ENCODE assay signal across 18 cellular contexts in genomic region chr20:57867807-57868206, GRCh38.
A peak's percentile ranks its signal among the peaks of the same experiment; 100 is the strongest.
DNase-seq lines count a peak whose midpoint lies in the region; ATAC-seq, FAIRE-seq and TF ChIP-seq lines count a peak whose summit lies in the region.
"Had no signal": no experiment of that assay in that cellular context is flagged by ENCODE, and none has a peak within 500 bp of the region (broad histone marks: within the 10 kb centered on the region; RNA-seq: fewer than 3 reads in every experiment).

No MANE protein-coding gene starts in this region.

- H3K4me1 ChIP-seq in right atrium auricular region = no peaks in the 10 kb centered on the region
- no peaks in the 10 kb centered on the region for H3K4me1 ChIP-seq in right cardiac atrium (ENCODE audit: control insufficient read depth, insufficient read depth, low read length)
- H3K4me1 ChIP-seq in H1 (replicated peaks in 1 of 4; ENCODE audit: control insufficient read depth in 3 of 4, insufficient read depth in 4 of 4, low read length in 3 of 4) = peaks cover 0 to 5% (median 0%) of the 10 kb centered on the region in 4 experiments; a peak in 3 of 7 replicates
- no peaks in the 10 kb centered on the region for H3K4me1 ChIP-seq in sigmoid colon
- H3K4me1 ChIP-seq: BE2C, HAP-1 had no signal

- H4K8ac ChIP-seq in H1 (ENCODE audit: extremely low read depth, insufficient read depth, low read length) = no peak overlapping the region

- 94% methylated on average over 2 of the region's 2 CpGs for WGBS in right cardiac atrium
- WGBS in H1 (ENCODE audit: extremely low coverage in 1 of 2, insufficient coverage in 1 of 2, insufficient read length in 1 of 2, insufficient replicate concordance in 2 of 2, low coverage in 1 of 2, low lambda C conversion rate in 2 of 2, missing lambda C conversion rate in 1 of 2), 2 experiments = 96% methylated on average over 2 of the region's 2 CpGs; no CpG with 5 or more reads in 1 of the 2 experiments
- WGBS in sigmoid colon, 2 donors = 92% methylated on average over 2 of the region's 2 CpGs

- H3K4ac ChIP-seq in H1 (replicated peaks; ENCODE audit: insufficient read length, low read depth, low read length) = no peak overlapping the region

- FAIRE-seq in H1 (lab: Jason Lieb, UNC) = no peak
- FAIRE-seq: A204.1, K562 had no signal

- no peaks in the 10 kb centered on the region for H4K20me1 ChIP-seq in H1 (replicated peaks in 1 of 2; ENCODE audit: control insufficient read depth in 1 of 2, insufficient read depth in 2 of 2, low read length in 2 of 2)

- TF ChIP-seq RAD21 in H1 (IDR thresholded peaks at IDR 0.05 in 1 of 2, conservative IDR thresholded peaks at IDR 0.05 in 1 of 2; ENCODE audit: low read depth in 2 of 2, low read length in 2 of 2) = no peak

- no peak overlapping the region for H3K18ac ChIP-seq in H1 (ENCODE audit: extremely low read depth, low read length)

- no peak overlapping the region for H3K56ac ChIP-seq in H1 (replicated peaks; ENCODE audit: insufficient read length, low read depth, low read length)

- H3K27ac ChIP-seq in right atrium auricular region (no peak overlapping the region), right cardiac atrium (ENCODE audit: low read length) (no peak overlapping the region), H1 (ENCODE audit: low read depth, low read length) (no peak overlapping the region), sigmoid colon (no peak overlapping the region)

- no peaks in the 10 kb centered on the region for H3K79me2 ChIP-seq in H1 (ENCODE audit: control insufficient read depth in 1 of 2, insufficient read depth in 2 of 2, low read length in 2 of 2)

- CTCF ChIA-PET in H1 (lab: Charles Lee; ENCODE audit: partially characterized antibody) = interaction anchor here (1.2 to 1.5 kb wide), 3 partner anchors 11 to 245 kb away, joined by 3 read pairs; no protein-coding TSS in a partner anchor

- intact Hi-C loops in right cardiac atrium (cut with DNase I) (no loop called here), sigmoid colon (cut with DNase I) (no loop called here)

- H2BK20ac ChIP-seq in H1 (ENCODE audit: low read length) = no peak overlapping the region

- no peak overlapping the region for H3K14ac ChIP-seq in H1 (ENCODE audit: insufficient read length)

- H2BK120ac ChIP-seq in H1 (replicated peaks; ENCODE audit: low read depth, low read length) = no peak overlapping the region

- H4K91ac ChIP-seq in H1 (replicated peaks; ENCODE audit: insufficient read length, low read length) = peak overlapping the region; percentile 38

- H3K4me3 ChIP-seq in right atrium auricular region (no peak overlapping the region), right cardiac atrium (ENCODE audit: low read length) (no peak overlapping the region), H1 (ENCODE audit: extremely low read depth in 1 of 4, insufficient read depth in 2 of 4, low read depth in 3 of 4, low read length in 4 of 4) (no peak overlapping the region), sigmoid colon (no peak overlapping the region)
- H3K4me3 ChIP-seq: HAP-1, K562 had no signal

- no peak for TF ChIP-seq EP300 in H1 (IDR thresholded peaks at IDR 0.05; ENCODE audit: borderline replicate concordance in 1 of 2, low read depth in 2 of 2, low read length in 2 of 2)
- TF ChIP-seq EP300 in sigmoid colon (IDR thresholded peaks at IDR 0.05) = no peak

- H3K9me3 ChIP-seq in right atrium auricular region = no peaks in the 10 kb centered on the region
- H3K9me3 ChIP-seq in right cardiac atrium (ENCODE audit: control insufficient read depth, low read length) = no peaks in the 10 kb centered on the region
- H3K9me3 ChIP-seq in H1 (ENCODE audit: insufficient read depth in 2 of 2, low read depth in 1 of 2, low read length in 1 of 2) = no peaks in the 10 kb centered on the region
- H3K9me3 ChIP-seq in sigmoid colon = no peaks in the 10 kb centered on the region
- H3K9me3 ChIP-seq: BE2C, HAP-1 had no signal

- H2BK15ac ChIP-seq in H1 (ENCODE audit: low read length) = no peak overlapping the region

- H3K79me1 ChIP-seq in H1 (ENCODE audit: low read depth, low read length) = no peaks in the 10 kb centered on the region

- no peak overlapping the region for H4K5ac ChIP-seq in H1 (ENCODE audit: insufficient read length, low read depth, low read length)

- H3K9ac ChIP-seq in H1 (replicated peaks in 1 of 4; ENCODE audit: extremely low read depth in 1 of 4, low read depth in 3 of 4, low read length in 3 of 4) = no peak overlapping the region

- H3K36me3 ChIP-seq in right atrium auricular region = no peaks in the 10 kb centered on the region
- no peaks in the 10 kb centered on the region for H3K36me3 ChIP-seq in H1 (ENCODE audit: control insufficient read depth in 2 of 4, insufficient read depth in 4 of 4, low read length in 3 of 4)
- no peaks in the 10 kb centered on the region for H3K36me3 ChIP-seq in sigmoid colon
- H3K36me3 ChIP-seq: BE2C, HAP-1 had no signal

- H2BK12ac ChIP-seq in H1 (ENCODE audit: low read depth, low read length) = no peak overlapping the region

- H2AK5ac ChIP-seq in H1 (ENCODE audit: low read depth, low read length) = no peak overlapping the region

- no peak overlapping the region for H3K4me2 ChIP-seq in H1 (ENCODE audit: insufficient read depth in 1 of 2, low read depth in 2 of 2, low read length in 2 of 2)

- DNase-seq in right atrium auricular region (ENCODE audit: low spot score) = peak; percentile 42
- DNase-seq in right cardiac atrium = no peak
- peak in 1 of 2 experiments; percentile 40 for DNase-seq in H1 (ENCODE audit: low read depth in 1 of 2, low spot score in 2 of 2)
- DNase-seq in sigmoid colon = peak; percentile 18
- DNase-seq in omental fat pad (ENCODE audit: low spot score) = no peak
- DNase-seq in G401 (ENCODE audit: low spot score) = no peak
- DNase-seq: ACHN; BE2C; C1 segment of cervical spinal cord; CD4-positive, CD25-positive, alpha-beta regulatory T cell; CD8-positive, alpha-beta memory T cell; COR-L47; GDM1; GOT3; IMR-90 had no signal

- in situ Hi-C loops in G401 (cut with HindIII; ENCODE audit: low sequenced_read_pairs) = no loop called here

- no peak overlapping the region for H2BK5ac ChIP-seq in H1 (ENCODE audit: low read depth, low read length)

- no peak overlapping the region for H3K23ac ChIP-seq in H1 (ENCODE audit: insufficient read length)

- H3K27me3 ChIP-seq in right atrium auricular region (no peaks in the 10 kb centered on the region), right cardiac atrium (ENCODE audit: control insufficient read depth, insufficient read depth) (no peaks in the 10 kb centered on the region), H1 (replicated peaks in 1 of 4; ENCODE audit: control insufficient read depth in 3 of 4, extremely low read depth in 1 of 4, insufficient read depth in 3 of 4, low read length in 3 of 4) (no peaks in the 10 kb centered on the region; a peak in 1 of 7 replicates), sigmoid colon (no peaks in the 10 kb centered on the region)
- H3K27me3 ChIP-seq: BE2C had no signal

- no peak for TF ChIP-seq CTCF in right atrium auricular region (IDR thresholded peaks at IDR 0.05)
- no peak for TF ChIP-seq CTCF in H1 (IDR thresholded peaks at IDR 0.05; ENCODE audit: control extremely low read depth in 1 of 3, insufficient read depth in 1 of 3, low read depth in 1 of 3, low read length in 3 of 3)
- no peak for TF ChIP-seq CTCF in sigmoid colon (IDR thresholded peaks at IDR 0.05)
- TF ChIP-seq CTCF in omental fat pad (IDR thresholded peaks at IDR 0.05) = no peak

- TF ChIP-seq POLR2A in H1 (IDR thresholded peaks at IDR 0.05; ENCODE audit: control extremely low read depth in 1 of 2, low read depth in 2 of 2, low read length in 2 of 2) = no peak
- no peak for TF ChIP-seq POLR2A in sigmoid colon (IDR thresholded peaks at IDR 0.05)

- H3K23me2 ChIP-seq in H1 (ENCODE audit: low read depth, low read length) = no peaks in the 10 kb centered on the region

- H2AFZ ChIP-seq in H1 (ENCODE audit: low read length) = no peak overlapping the region

- no peak for ATAC-seq in right cardiac atrium
- no peak for ATAC-seq in omental fat pad (ENCODE audit: low FRiP score)
- ATAC-seq: K562 had no signal

- POLR2A ChIA-PET in H1 (lab: Charles Lee; ENCODE audit: partially characterized antibody) = no interaction called here

TF ChIP-seq in H1, 55 proteins besides CTCF, POLR2A, EP300 and RAD21:
- TF ChIP-seq SAP30 (IDR thresholded peaks at IDR 0.05; ENCODE audit: insufficient read depth, insufficient replicate concordance, low read length) (no peak), SUZ12 (IDR thresholded peaks at IDR 0.05; ENCODE audit: low read length) (no peak)
TF ChIP-seq in H1: peak in this region for 0.

Comparison
In these comparisons a context has a peak if more than half of its experiments do, and no peak if none do; other contexts are left out.
1. DNase-seq: peak in right atrium auricular region (single experiment) and sigmoid colon (single experiment); none in right cardiac atrium (0 of 3), omental fat pad (single experiment) and G401 (single experiment).